In genomic region chr6:124099520-124099919, GRCh38 we compare ENCODE assay signal across 27 cellular contexts.
"Had no signal": no experiment of that assay in that cellular context is flagged by ENCODE, and none has a peak within 500 bp of the region (broad histone marks: within the 10 kb centered on the region; RNA-seq: fewer than 3 reads in every experiment).

No MANE protein-coding gene starts in this region.

- H3K9me3 Mint-ChIP-seq: activated naive CD4-positive, alpha-beta T cell treated with anti-CD3 and anti-CD28 coated beads, Interleukin-2, amount 50 U/mL, for 24 hours; activated T-helper 2 cell treated with anti-CD3 and anti-CD28 coated beads, Interferon-gamma antibody, Interleukin-2, Interleukin-4, amounts not matched to agents 10 μg/mL and 5 μg/mL and 100 μg/mL, durations not matched to agents 14 hours and 24 hours and 36 hours; brain had no signal

- H3K27ac Mint-ChIP-seq: activated CD4-positive, alpha-beta memory T cell treated with anti-CD3 and anti-CD28 coated beads, Interleukin-2, amount 10 ng/mL, durations not matched to agents 7 days and 5 days; activated CD4-positive, alpha-beta T cell treated with anti-CD3 and anti-CD28 coated beads for 36 hours; activated naive CD4-positive, alpha-beta T cell treated with anti-CD3 and anti-CD28 coated beads, Interleukin-2, amount 50 U/mL, for 24 hours; activated T-cell treated with anti-CD3 and anti-CD28 coated beads, Interleukin-2, amount 50 U/mL, for 72 hours; activated T-helper 2 cell treated with anti-CD3 and anti-CD28 coated beads, Interferon-gamma antibody, Interleukin-2, Interleukin-4, amounts not matched to agents 10 μg/mL and 5 μg/mL and 100 μg/mL, durations not matched to agents 14 hours and 24 hours and 36 hours; brain had no signal

- H3K4me3 ChIP-seq: SK-N-MC had no signal

- ATAC-seq: activated CD4-positive, alpha-beta T cell treated with anti-CD3 and anti-CD28 coated beads for 36 hours; activated T-cell treated with anti-CD3 and anti-CD28 coated beads, Interleukin-2, amount 50 U/mL, for 72 hours; Panc1; Right ventricle myocardium inferior had no signal

- H3K27me3 Mint-ChIP-seq: activated CD4-positive, alpha-beta memory T cell treated with anti-CD3 and anti-CD28 coated beads, Interleukin-2, amount 10 ng/mL, durations not matched to agents 7 days and 5 days; activated CD4-positive, alpha-beta T cell treated with anti-CD3 and anti-CD28 coated beads for 36 hours; activated naive CD4-positive, alpha-beta T cell treated with anti-CD3 and anti-CD28 coated beads, Interleukin-2, amount 50 U/mL, for 24 hours; brain; central memory CD8-positive, alpha-beta T cell had no signal

- H3K9ac ChIP-seq: KMS-11 had no signal

- H3K36me3 Mint-ChIP-seq: activated naive CD4-positive, alpha-beta T cell treated with anti-CD3 and anti-CD28 coated beads, Interleukin-2, amount 50 U/mL, for 24 hours; brain had no signal

- H3K4me3 Mint-ChIP-seq: activated CD4-positive, alpha-beta memory T cell treated with anti-CD3 and anti-CD28 coated beads, Interleukin-2, amount 10 ng/mL, durations not matched to agents 7 days and 5 days; activated CD4-positive, alpha-beta T cell treated with anti-CD3 and anti-CD28 coated beads for 36 hours; activated naive CD4-positive, alpha-beta T cell treated with anti-CD3 and anti-CD28 coated beads, Interleukin-2, amount 50 U/mL, for 24 hours; activated T-cell treated with anti-CD3 and anti-CD28 coated beads, Interleukin-2, amount 50 U/mL, for 72 hours; brain; central memory CD8-positive, alpha-beta T cell had no signal

- H3K27ac ChIP-seq: KMS-11, SK-N-MC, VCaP had no signal

- DNase-seq: activated CD4-positive, alpha-beta memory T cell treated with anti-CD3 and anti-CD28 coated beads, Interleukin-2, amount 10 ng/mL, durations not matched to agents 7 days and 5 days; activated CD4-positive, alpha-beta T cell treated with anti-CD3 and anti-CD28 coated beads for 36 hours; activated CD4-positive, alpha-beta T cell treated with anti-CD3 and anti-CD28 coated beads, Interleukin-2, amount 50 U/mL, for 1 hour; activated CD8-positive, alpha-beta memory T cell treated with anti-CD3 and anti-CD28 coated beads, Interleukin-2, amount 50 U/mL, for 4 hours; activated T-cell treated with anti-CD3 and anti-CD28 coated beads, Interleukin-2, amount 50 U/mL, for 72 hours; aorta; NCI-H1092; NCI-H1417 treated with DMSO at 0.1 percent for 48 hours; NCI-H1694; NCI-H2029; NCI-H2107; NCI-H2171 treated with DMSO at 0.1 percent for 48 hours; NCI-H226; NCI-H526; NCI-H82; OCI-M1; RPMI8226; T-helper 1 cell had no signal

- H3K4me2 ChIP-seq: KMS-11 had no signal

- H3K4me1 Mint-ChIP-seq: activated CD4-positive, alpha-beta memory T cell treated with anti-CD3 and anti-CD28 coated beads, Interleukin-2, amount 10 ng/mL, durations not matched to agents 7 days and 5 days; activated CD4-positive, alpha-beta T cell treated with anti-CD3 and anti-CD28 coated beads for 36 hours; activated naive CD4-positive, alpha-beta T cell treated with anti-CD3 and anti-CD28 coated beads, Interleukin-2, amount 50 U/mL, for 24 hours; central memory CD8-positive, alpha-beta T cell had no signal
